Comparison of ENCODE assay signal across 8 cellular contexts in the genomic region with DNA sequence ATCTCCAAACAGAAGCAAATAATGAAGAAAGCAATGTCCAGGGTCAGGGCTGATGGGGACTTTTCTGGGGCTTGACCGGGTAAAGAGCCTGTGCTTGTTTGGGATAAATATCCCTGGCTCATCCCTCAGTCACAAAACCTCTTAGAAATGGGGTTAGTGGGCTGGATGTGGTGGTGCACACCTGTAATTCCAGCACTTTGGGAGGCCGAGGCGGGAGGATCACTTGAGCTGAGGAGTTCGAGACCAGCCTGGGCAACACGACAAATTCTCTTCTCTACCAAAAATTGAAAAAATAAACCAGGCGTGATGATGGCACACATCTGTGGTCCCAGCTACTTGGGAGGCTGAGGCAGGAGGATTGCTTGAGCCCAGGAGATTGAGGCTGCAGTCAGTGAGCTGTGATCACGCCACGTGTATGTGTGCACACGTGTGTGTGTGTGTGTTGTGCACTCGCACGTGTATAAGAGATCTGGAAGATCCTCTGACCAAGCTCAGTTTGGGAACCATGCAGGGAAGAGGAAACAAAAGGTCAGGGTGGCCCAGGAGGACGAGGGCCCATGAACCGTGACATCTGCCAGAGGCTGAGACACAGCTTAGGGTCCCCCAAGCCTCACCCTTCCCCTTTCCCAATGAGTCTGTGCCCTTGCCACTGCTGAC.
"Had no signal": no experiment of that assay in that cellular context is flagged by ENCODE, and none has a peak within 500 bp of the region (broad histone marks: within the 10 kb centered on the region; RNA-seq: fewer than 3 reads in every experiment).

No MANE protein-coding gene starts in this region.

- ATAC-seq: GM12878 had no signal

- H3K4me3 ChIP-seq: GM12878 had no signal

- DNase-seq: GDM1, GF-D8 had no signal

- FAIRE-seq: G401.6, GM12878, GM12891, GM12892, GM18507, GM19239 had no signal
